Comparison of ENCODE assay signal across 32 cellular contexts in the genomic region with DNA sequence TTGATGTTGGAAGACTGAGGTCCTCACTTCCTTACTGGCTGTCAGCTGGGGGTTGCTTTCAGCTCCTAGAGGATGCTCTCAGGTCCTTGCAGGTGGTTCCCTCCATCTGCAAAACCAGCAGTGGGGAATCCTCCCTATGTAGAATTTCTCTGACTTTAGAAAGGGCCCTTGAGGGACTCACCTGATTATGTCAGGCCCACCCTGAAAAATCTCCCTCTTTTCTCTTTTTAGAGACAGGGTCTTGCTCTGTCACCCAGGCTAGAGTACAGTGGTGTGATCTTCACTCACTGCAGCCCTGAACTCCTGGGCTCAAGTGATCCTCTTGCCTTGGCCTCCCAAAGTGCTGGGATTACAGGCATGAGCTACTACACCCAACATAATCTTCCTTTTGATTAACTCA.
"Had no signal": no experiment of that assay in that cellular context is flagged by ENCODE, and none has a peak within 500 bp of the region (broad histone marks: within the 10 kb centered on the region; RNA-seq: fewer than 3 reads in every experiment).

No MANE protein-coding gene starts in this region.

- DNase-seq: activated effector memory CD4-positive, alpha-beta T cell treated with anti-CD3 and anti-CD28 coated beads, Interleukin-2, amount 50 U/mL, for 16 hours; activated effector memory CD4-positive, alpha-beta T cell treated with Interleukin-2 at 50 U/mL for 16 hours; activated gamma-delta T cell; activated gamma-delta T cell treated with Interleukin-2 at 50 U/mL for 16 hours; activated naive CD4-positive, alpha-beta T cell; activated naive CD4-positive, alpha-beta T cell treated with anti-CD3 and anti-CD28 coated beads for 36 hours; activated naive CD4-positive, alpha-beta T cell treated with anti-CD3 and anti-CD28 coated beads, Interleukin-2, amount 10 ng/mL, durations not matched to agents 7 days and 5 days; activated naive CD4-positive, alpha-beta T cell treated with anti-CD3 and anti-CD28 coated beads, Interleukin-2, amount 50 U/mL, for 16 hours; activated naive CD4-positive, alpha-beta T cell treated with Interleukin-2 at 50 U/mL for 16 hours; activated naive CD8-positive, alpha-beta T cell treated with anti-CD3 and anti-CD28 coated beads for 36 hours; activated naive CD8-positive, alpha-beta T cell treated with anti-CD3 and anti-CD28 coated beads, Interleukin-2, amount 10 ng/mL, durations not matched to agents 7 days and 5 days; activated naive CD8-positive, alpha-beta T cell treated with anti-CD3 and anti-CD28 coated beads, Interleukin-2, amount 50 U/mL, for 24 hours; activated T-cell treated with anti-CD3 and anti-CD28 coated beads, Interleukin-2, amount 50 U/mL, for 24 hours; activated T-cell treated with anti-CD3 and anti-CD28 coated beads, Interleukin-2, amount 50 U/mL, for 4 hours; activated T-cell treated with anti-CD3 and anti-CD28 coated beads, Interleukin-2, amount 50 U/mL, for 48 hours; activated T-cell treated with anti-CD3 and anti-CD28 coated beads, Interleukin-2, amount 50 U/mL, for 72 hours; adrenal gland; amygdala; anterior cingulate cortex; aorta; body of pancreas; brain microvascular endothelial cell; caudate nucleus; central memory CD4-positive, alpha-beta T cell; cerebellar nuclear complex had no signal

- H3K9me3 ChIP-seq: adrenal gland, ascending aorta, body of pancreas, breast epithelium had no signal

- ATAC-seq: activated naive CD4-positive, alpha-beta T cell treated with anti-CD3 and anti-CD28 coated beads, Interleukin-2, amount 50 U/mL, for 72 hours; activated naive CD8-positive, alpha-beta T cell treated with anti-CD3 and anti-CD28 coated beads, Interleukin-2, amount 50 U/mL, for 24 hours; activated T-cell treated with anti-CD3 and anti-CD28 coated beads, Interleukin-2, amount 50 U/mL, for 4 hours; activated T-cell treated with anti-CD3 and anti-CD28 coated beads, Interleukin-2, amount 50 U/mL, for 72 hours; activated T-helper 17 cell treated with anti-CD3 and anti-CD28 coated beads, Interleukin-2, amount 50 U/mL, for 72 hours; body of pancreas had no signal

- H3K27me3 ChIP-seq: adrenal gland, ascending aorta, body of pancreas, breast epithelium, cardiac muscle cell had no signal

- H3K4me3 ChIP-seq: adrenal gland, ascending aorta, body of pancreas, breast epithelium, cardiac muscle cell had no signal

- FAIRE-seq: astrocyte, bronchial epithelial cell had no signal

- H3K27ac ChIP-seq: adrenal gland, ascending aorta, body of pancreas, brain microvascular endothelial cell, breast epithelium, cardiac muscle cell had no signal

- H3K36me3 ChIP-seq: adrenal gland, ascending aorta, brain microvascular endothelial cell, breast epithelium, cardiac muscle cell had no signal

- H3K4me1 ChIP-seq: adrenal gland, ascending aorta, body of pancreas, breast epithelium had no signal
